ENCODE assay signal across 8 cellular contexts in the genomic region with DNA sequence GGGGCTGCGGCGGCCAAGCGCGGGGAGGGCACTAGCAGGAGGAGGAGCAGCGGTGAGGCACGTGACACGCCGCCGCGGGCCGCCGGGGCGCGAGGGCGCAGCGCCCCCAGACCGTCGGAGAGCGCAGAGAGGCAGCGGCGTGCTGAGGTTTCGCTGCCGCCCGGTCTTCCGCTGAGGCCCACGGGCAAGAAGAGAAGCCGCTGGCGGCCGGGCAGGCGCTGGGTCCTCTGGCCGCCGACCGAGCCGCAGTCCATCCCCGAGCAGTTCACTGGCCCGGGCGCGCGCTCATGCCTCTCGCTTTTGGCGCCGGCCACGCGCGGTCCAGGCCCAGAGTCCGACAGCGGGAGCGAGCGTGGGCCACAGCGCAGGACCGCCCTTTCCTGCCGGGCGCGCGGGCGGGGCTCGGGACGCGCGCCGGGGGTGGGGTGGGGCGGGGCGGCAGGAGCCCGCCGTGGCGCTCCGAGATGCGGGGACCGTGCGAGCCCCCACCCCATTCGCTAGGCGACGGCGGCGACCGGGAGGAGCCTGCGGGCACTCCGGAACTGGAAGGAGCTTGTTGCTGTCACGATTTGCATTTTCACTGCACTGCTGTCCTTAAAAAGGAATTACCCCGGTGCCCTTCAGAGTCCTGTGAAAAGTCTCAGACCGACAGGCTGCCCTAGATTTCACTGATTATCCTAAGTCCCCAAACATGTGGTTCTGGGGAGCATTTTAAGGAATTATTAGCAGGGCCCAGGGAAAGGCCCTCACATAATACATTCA. TPM values are rescaled to one million over a fixed set of nuclear protein-coding genes. Genes with fewer than 3 reads are reported as not detected.
DNase-seq lines count a peak whose midpoint lies in the region; ATAC-seq and TF ChIP-seq lines count a peak whose summit lies in the region.

A gene with protein sequence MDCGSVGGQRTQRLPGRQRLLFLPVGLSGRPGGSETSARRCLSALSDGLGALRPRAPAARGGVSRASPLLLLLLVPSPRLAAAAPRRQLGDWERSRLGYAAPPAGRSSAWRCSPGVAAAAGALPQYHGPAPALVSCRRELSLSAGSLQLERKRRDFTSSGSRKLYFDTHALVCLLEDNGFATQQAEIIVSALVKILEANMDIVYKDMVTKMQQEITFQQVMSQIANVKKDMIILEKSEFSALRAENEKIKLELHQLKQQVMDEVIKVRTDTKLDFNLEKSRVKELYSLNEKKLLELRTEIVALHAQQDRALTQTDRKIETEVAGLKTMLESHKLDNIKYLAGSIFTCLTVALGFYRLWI (minus strand): TSS at position 382 of the 762 bp plus-strand sequence. CDS start 128 bp downstream, at position 254.

- CTCF ChIA-PET in CD8-positive, alpha-beta T cell (lab: Charles Lee), result interaction anchor here (0.6 to 2.1 kb wide), 3 partner anchors 12 to 199 kb away, joined by 3 to 6 read pairs (median 3); a partner anchor contains a TSS

- DNase-seq in CD8-positive, alpha-beta T cell, result peak; percentile 51 to 86 (median 73)
- DNase-seq in NCI-H82 (lab: John Stamatoyannopoulos, UW) (peak; percentile 92), lung microvascular endothelial cell (ENCODE audit: low read depth in 2 of 2) (peak; percentile 85 to 90)
- peak; percentile 36 to 69 for DNase-seq in activated CD8-positive, alpha-beta memory T cell treated with anti-CD3 and anti-CD28 coated beads for 1 hour (ENCODE audit: extremely low read depth in 1 of 2, low read depth in 1 of 2)
- DNase-seq in effector CD4-positive, alpha-beta T cell, result peak; percentile 69
- DNase-seq in stimulated activated CD4-positive, alpha-beta T cell treated with anti-CD3 and anti-CD28 coated beads, TNF-alpha, amount 100 ng/mL, for 4 hours (ENCODE audit: low read depth in 3 of 3), result peak; percentile 59 to 67 (median 60)

- H3K9me3 Mint-ChIP-seq in CD8-positive, alpha-beta T cell, result no peaks in the 10 kb centered on the region

- peak within 1 kb of the TSS; percentile 71 for H3K4me3 ChIP-seq in CD8-positive, alpha-beta T cell (ENCODE audit: low read depth, low read length)

- H3K36me3 Mint-ChIP-seq in CD8-positive, alpha-beta T cell, result peaks cover 1% of the 10 kb centered on the region

- peaks cover 14% of the 10 kb centered on the region for H3K4me1 ChIP-seq in CD8-positive, alpha-beta T cell (ENCODE audit: insufficient read depth, low read length)

- H3K4me1 Mint-ChIP-seq in CD8-positive, alpha-beta T cell (ENCODE audit: low read depth), result peaks cover 34% of the 10 kb centered on the region

- TF ChIP-seq CTCF in CD8-positive, alpha-beta T cell (IDR thresholded peaks at IDR 0.05), result no peak

- peak; percentile 80 for ATAC-seq in CD8-positive, alpha-beta T cell
- peak; percentile 83 for ATAC-seq in GM19395 (IDR thresholded peaks at IDR 0.05; ENCODE audit: unreplicated experiment)
- ATAC-seq in HG03558 (IDR thresholded peaks at IDR 0.05; ENCODE audit: extremely low read depth, unreplicated experiment), result peak; percentile 58

- peak within 1 kb of the TSS; percentile 61 for H3K27ac ChIP-seq in CD8-positive, alpha-beta T cell (ENCODE audit: low read depth, low read length)

- H3K27me3 ChIP-seq in CD8-positive, alpha-beta T cell (ENCODE audit: insufficient read depth, low read length), result no peaks in the 10 kb centered on the region

- H3K27me3 Mint-ChIP-seq in CD8-positive, alpha-beta T cell (ENCODE audit: low read depth), result no peaks in the 10 kb centered on the region

- POLR2A ChIA-PET in CD8-positive, alpha-beta T cell (lab: Charles Lee), result interaction anchor here (0.8 to 1.6 kb wide), 4 partner anchors 10 to 253 kb away, joined by 3 to 7 read pairs (median 4); a partner anchor contains a TSS

- H3K9me3 ChIP-seq in CD8-positive, alpha-beta T cell (ENCODE audit: low read length), result no peaks in the 10 kb centered on the region

- intact Hi-C loops in CD8-positive, alpha-beta T cell (cut with DNase I, micrococcal nuclease), result loop anchor here (1.0 to 10.0 kb wide), 13 partner anchors 19 to 1848 kb away; a partner anchor contains a TSS

- peak within 1 kb of the TSS; percentile 85 for H3K27ac Mint-ChIP-seq in CD8-positive, alpha-beta T cell

- peak within 1 kb of the TSS; percentile 87 for H3K4me3 Mint-ChIP-seq in CD8-positive, alpha-beta T cell

- H3K36me3 ChIP-seq in CD8-positive, alpha-beta T cell (ENCODE audit: insufficient read depth, low read length), result no peaks in the 10 kb centered on the region

RNA-seq across cellular contexts. Expression of the gene that starts here (rescaled TPM):
- total RNA-seq in CD8-positive, alpha-beta T cell, result 1 to 10 TPM; 2.1 to 3.4 TPM
- total RNA-seq in lung microvascular endothelial cell, result 5.2 and 6.5 TPM in 2 replicates

Comparison
In these comparisons a context has a peak if more than half of its experiments do, and no peak if none do; other contexts are left out.
1. Peak in every context shown above with its lines: DNase-seq, ATAC-seq, H3K4me3 ChIP-seq and H3K27ac ChIP-seq.